ENCODE assay signal across 12 cellular contexts in genomic region chr9:91867740-91868139, GRCh38.
DNase-seq lines count a peak whose midpoint lies in the region; ATAC-seq and TF ChIP-seq lines count a peak whose summit lies in the region.
"Had no signal": no experiment of that assay in that cellular context is flagged by ENCODE, and none has a peak within 500 bp of the region (broad histone marks: within the 10 kb centered on the region; RNA-seq: fewer than 3 reads in every experiment).

No MANE protein-coding gene starts in this region.

- H3K9ac ChIP-seq in IMR-90 (ENCODE audit: low read depth, low read length) (no peak overlapping the region), neural progenitor cell (no peak overlapping the region)

- H3K36me3 Mint-ChIP-seq in neural progenitor cell, result peaks cover 18% of the 10 kb centered on the region
- H3K36me3 Mint-ChIP-seq: CD14-positive monocyte; CD8-positive, alpha-beta T cell had no signal

- no peak overlapping the region for H4K5ac ChIP-seq in IMR-90 (ENCODE audit: low read depth, low read length)

- no peaks in the 10 kb centered on the region for H3K79me1 ChIP-seq in IMR-90 (ENCODE audit: low read depth in 1 of 2, low read length in 2 of 2)

- H3K4me3 Mint-ChIP-seq in neural progenitor cell, result no peak overlapping the region
- H3K4me3 Mint-ChIP-seq: CD14-positive monocyte; CD8-positive, alpha-beta T cell had no signal

- H4K91ac ChIP-seq in IMR-90 (ENCODE audit: insufficient read depth, low read depth, low read length), result no peak overlapping the region

- no peaks in the 10 kb centered on the region for H3K36me3 ChIP-seq in IMR-90 (ENCODE audit: control insufficient read depth, insufficient read depth, low read length)
- H3K36me3 ChIP-seq in neural progenitor cell, result no peaks in the 10 kb centered on the region
- H3K36me3 ChIP-seq in H7 (replicated peaks; ENCODE audit: control insufficient read depth, insufficient read depth, low read length), result no peaks in the 10 kb centered on the region

- H3K27ac ChIP-seq in IMR-90 (ENCODE audit: insufficient read depth, low read length) (no peak overlapping the region), neural progenitor cell (no peak overlapping the region)
- H3K27ac ChIP-seq: A549 had no signal

- peaks cover 5% of the 10 kb centered on the region; the same call in 1 of the 2 replicates for H3K4me1 ChIP-seq in IMR-90 (ENCODE audit: control insufficient read depth, insufficient read depth, low read length)
- H3K4me1 ChIP-seq in neural progenitor cell, result peaks cover 25% of the 10 kb centered on the region
- H3K4me1 ChIP-seq: A549, Caco-2 had no signal

- no peak overlapping the region for H2AK5ac ChIP-seq in IMR-90 (ENCODE audit: low read depth, low read length)

- H3K27me3 Mint-ChIP-seq in neural progenitor cell (ENCODE audit: insufficient read depth, low read depth), result peaks cover 4% of the 10 kb centered on the region

- no CpG with 5 or more reads among the region's 6 CpGs for WGBS in IMR-90 (ENCODE audit: extremely low coverage in 2 of 2, insufficient read length in 1 of 2), 2 experiments

- POLR2A ChIA-PET in IMR-90 (lab: Charles Lee; ENCODE audit: unreplicated experiment), result interaction anchor here (1.0 kb wide), 1 partner anchor 33 kb away, joined by 3 read pairs; no protein-coding TSS in a partner anchor

- BruUV-seq in IMR-90 (replicated peaks; lab: Mats Ljungman, UMichigan), result no TSS peak

- dilution Hi-C loops in IMR-90 (cut with HindIII; ENCODE audit: low sequenced_read_pairs, unreplicated experiment), result no loop called here

- H3K23ac ChIP-seq in IMR-90 (ENCODE audit: low read depth, low read length), result no peak overlapping the region

- TF ChIP-seq RAD21 in IMR-90 (IDR thresholded peaks at IDR 0.05; ENCODE audit: low read length), result no peak

- no peak overlapping the region; the same call in 1 of the 2 replicates for H3K18ac ChIP-seq in IMR-90 (ENCODE audit: low read depth, low read length)

- H3K27ac Mint-ChIP-seq in neural progenitor cell, result peak overlapping the region; percentile 20
- H3K27ac Mint-ChIP-seq: CD14-positive monocyte; CD8-positive, alpha-beta T cell had no signal

- no peak overlapping the region for H2AK9ac ChIP-seq in IMR-90 (replicated peaks; ENCODE audit: low read depth, low read length, poor library complexity)

- H3K56ac ChIP-seq in IMR-90 (ENCODE audit: extremely low read depth, insufficient read depth, low read length), result no peak overlapping the region

- no peak for ATAC-seq in IMR-90 (ENCODE audit: low read depth)
- ATAC-seq in HG03469 (IDR thresholded peaks at IDR 0.05; ENCODE audit: unreplicated experiment), result no peak
- ATAC-seq: A549; CD8-positive, alpha-beta T cell had no signal

- no peak overlapping the region; the same call in 1 of the 2 replicates for H3K4me2 ChIP-seq in IMR-90 (ENCODE audit: low read depth, low read length)
- H3K4me2 ChIP-seq in neural progenitor cell, result no peak overlapping the region
- H3K4me2 ChIP-seq: A549 had no signal

- H3K4ac ChIP-seq in IMR-90 (ENCODE audit: low read depth, low read length), result no peak overlapping the region

- no peak overlapping the region for H2BK20ac ChIP-seq in IMR-90 (ENCODE audit: low read depth, low read length)

- in situ Hi-C loops in IMR-90 (cut with MboI; ENCODE audit: low sequenced_read_pairs), result no loop called here

- H3K4me1 Mint-ChIP-seq in neural progenitor cell, result peaks cover 34% of the 10 kb centered on the region
- H3K4me1 Mint-ChIP-seq: CD14-positive monocyte had no signal

- intact Hi-C loops in IMR-90 (cut with micrococcal nuclease), result no loop called here

- H2BK15ac ChIP-seq in IMR-90 (ENCODE audit: low read depth, low read length), result no peak overlapping the region

- H2BK120ac ChIP-seq in IMR-90 (ENCODE audit: low read depth, low read length), result no peak overlapping the region

- CTCF ChIA-PET in IMR-90 (lab: Yijun Ruan, JAX), result no interaction called here

- H2AFZ ChIP-seq in IMR-90 (replicated peaks; ENCODE audit: low read length, poor library complexity) (no peak overlapping the region), neural progenitor cell (replicated peaks) (no peak overlapping the region)

- no peak overlapping the region for H3K14ac ChIP-seq in IMR-90 (replicated peaks; ENCODE audit: low read depth, low read length)

- H2BK5ac ChIP-seq in IMR-90 (ENCODE audit: low read depth, low read length, poor library complexity, severe bottlenecking), result no peak overlapping the region

- peaks cover 14% of the 10 kb centered on the region for H3F3A ChIP-seq in neural progenitor cell (ENCODE audit: low read depth)

- no peaks in the 10 kb centered on the region for H3K9me1 ChIP-seq in IMR-90 (ENCODE audit: insufficient read depth, low read length)

- H4K20me1 ChIP-seq in IMR-90 (ENCODE audit: insufficient read depth, low read length) (no peaks in the 10 kb centered on the region), neural progenitor cell (ENCODE audit: low read depth) (peaks cover 56% of the 10 kb centered on the region)

- H3K9me3 Mint-ChIP-seq in neural progenitor cell, result no peaks in the 10 kb centered on the region
- H3K9me3 Mint-ChIP-seq: CD14-positive monocyte; CD8-positive, alpha-beta T cell had no signal

- no peak for DNase-seq in IMR-90
- DNase-seq in fibroblast of mammary gland (ENCODE audit: low read depth), result peak; percentile 26
- DNase-seq in neural progenitor cell (ENCODE audit: low spot score), result no peak
- no peak for DNase-seq in H7
- DNase-seq in COLO829 (ENCODE audit: low spot score), result no peak
- DNase-seq in SK-N-DZ (ENCODE audit: low spot score), result no peak
- DNase-seq: Caco-2; CD8-positive, alpha-beta T cell; GF-D8 had no signal

- TF ChIP-seq CTCF in IMR-90 (conservative IDR thresholded peaks at IDR 0.05; ENCODE audit: low read depth, low read length) (no peak), fibroblast of mammary gland (conservative IDR thresholded peaks at IDR 0.05; ENCODE audit: control insufficient read depth, insufficient read depth, low read depth, low read length) (no peak), neural progenitor cell (IDR thresholded peaks at IDR 0.05) (no peak)

- no peak for TF ChIP-seq POLR2A in IMR-90 (IDR thresholded peaks at IDR 0.05; ENCODE audit: low read depth, low read length)

- H4K8ac ChIP-seq in IMR-90 (ENCODE audit: low read depth in 2 of 2, low read length in 2 of 2), result no peak overlapping the region

- H3K9me3 ChIP-seq in IMR-90 (ENCODE audit: control insufficient read depth, insufficient read depth, low read length) (no peaks in the 10 kb centered on the region), neural progenitor cell (ENCODE audit: low read depth) (no peaks in the 10 kb centered on the region)
- H3K9me3 ChIP-seq: A549, Caco-2 had no signal

- H3K4me3 ChIP-seq in IMR-90 (ENCODE audit: insufficient read depth, low read depth, low read length), result no peak overlapping the region
- H3K4me3 ChIP-seq in fibroblast of mammary gland (ENCODE audit: control insufficient read depth, low read depth, low read length), result no peak overlapping the region
- H3K4me3 ChIP-seq in neural progenitor cell, result no peak overlapping the region
- H3K4me3 ChIP-seq in H7 (ENCODE audit: insufficient read depth, low read depth, low read length), result no peak overlapping the region
- H3K4me3 ChIP-seq: A549 had no signal

- H3K79me2 ChIP-seq in neural progenitor cell (ENCODE audit: low read depth), result peaks cover 64% of the 10 kb centered on the region

- H3K27me3 ChIP-seq in IMR-90 (ENCODE audit: control insufficient read depth, insufficient read depth, low read length) (peaks cover 2% of the 10 kb centered on the region; the same call in 1 of the 2 replicates), neural progenitor cell (no peaks in the 10 kb centered on the region), H7 (ENCODE audit: control insufficient read depth, insufficient read depth, low read length) (no peaks in the 10 kb centered on the region)

TF ChIP-seq in IMR-90, 13 proteins besides CTCF, POLR2A, EP300 and RAD21:
- TF ChIP-seq SMC3 (IDR thresholded peaks at IDR 0.05; ENCODE audit: low read depth, low read length) (no peak), CEBPB (IDR thresholded peaks at IDR 0.05; ENCODE audit: low read depth, low read length) (peak; percentile 57; the same call in 1 of the 2 replicates), NFE2L2 (IDR thresholded peaks at IDR 0.05; ENCODE audit: low read depth, low read length) (no peak), CHD1 (IDR thresholded peaks at IDR 0.05; ENCODE audit: low read depth, low read length) (no peak), FOS (IDR thresholded peaks at IDR 0.05; ENCODE audit: low read depth, low read length) (no peak), MXI1 (IDR thresholded peaks at IDR 0.05; ENCODE audit: borderline replicate concordance, low read depth, low read length) (no peak)
